Comparison of ENCODE assay signal across 11 cellular contexts in genomic region chr12:106586803-106587684, GRCh38. TPM values are rescaled to one million over a fixed set of nuclear protein-coding genes. Genes with fewer than 3 reads are reported as not detected.
DNase-seq lines count a peak whose midpoint lies in the region; ATAC-seq, FAIRE-seq and TF ChIP-seq lines count a peak whose summit lies in the region.
"Had no signal": no experiment of that assay in that cellular context is flagged by ENCODE, and none has a peak within 500 bp of the region (broad histone marks: within the 10 kb centered on the region; RNA-seq: fewer than 3 reads in every experiment).

No MANE protein-coding gene starts in this region.

- H3K27ac ChIP-seq in H1 (ENCODE audit: low read depth, low read length) = no peak overlapping the region

- no peak for TF ChIP-seq EP300 in H1 (IDR thresholded peaks at IDR 0.05; ENCODE audit: borderline replicate concordance in 1 of 2, low read depth in 2 of 2, low read length in 2 of 2)

- H3K23me2 ChIP-seq in H1 (ENCODE audit: low read depth, low read length) = peaks cover 27% of the 10 kb centered on the region; the same call in 1 of the 2 replicates

- H2BK5ac ChIP-seq in H1 (ENCODE audit: low read depth, low read length) = no peak overlapping the region

- POLR2A ChIA-PET in H1 (lab: Charles Lee; ENCODE audit: partially characterized antibody) = interaction anchor here (0.6 kb wide), 1 partner anchor 215 kb away, joined by 5 read pairs; no protein-coding TSS in a partner anchor

- H2AFZ ChIP-seq in H1 (ENCODE audit: low read length) = no peak overlapping the region

- no peak overlapping the region for H3K23ac ChIP-seq in H1 (ENCODE audit: insufficient read length)

- 0 out of 2 replicates have a peak overlapping the region, but pooled peaks have one; percentile 14 for H3K18ac ChIP-seq in H1 (ENCODE audit: extremely low read depth, low read length)

- no peak overlapping the region for H4K5ac ChIP-seq in H1 (ENCODE audit: insufficient read length, low read depth, low read length)

- no peak overlapping the region for H2BK120ac ChIP-seq in H1 (replicated peaks; ENCODE audit: low read depth, low read length)

- no peaks in the 10 kb centered on the region for H3K9me3 Mint-ChIP-seq in neural crest cell

- H2BK15ac ChIP-seq in H1 (ENCODE audit: low read length) = no peak overlapping the region

- H3K79me2 ChIP-seq in H1 (ENCODE audit: control insufficient read depth in 1 of 2, insufficient read depth in 2 of 2, low read length in 2 of 2) = no peaks in the 10 kb centered on the region

- H3K4me1 Mint-ChIP-seq in neural crest cell = peaks cover 54% of the 10 kb centered on the region

- WGBS in H1 (ENCODE audit: extremely low coverage in 1 of 2, insufficient coverage in 1 of 2, insufficient read length in 1 of 2, insufficient replicate concordance in 2 of 2, low coverage in 1 of 2, low lambda C conversion rate in 2 of 2, missing lambda C conversion rate in 1 of 2), 2 experiments = 1% methylated on average over 53 of the region's 62 CpGs; no CpG with 5 or more reads in 1 of the 2 experiments

- no peak overlapping the region for H4K91ac ChIP-seq in H1 (replicated peaks; ENCODE audit: insufficient read length, low read length)

- peak overlapping the region; percentile 100 for H3K4me3 Mint-ChIP-seq in neural crest cell

- H3K56ac ChIP-seq in H1 (replicated peaks; ENCODE audit: insufficient read length, low read depth, low read length) = peak overlapping the region; percentile 10

- H3K4me2 ChIP-seq in H1 (ENCODE audit: insufficient read depth in 1 of 2, low read depth in 2 of 2, low read length in 2 of 2) = peak overlapping the region; percentile 88 to 90

- H2BK12ac ChIP-seq in H1 (ENCODE audit: low read depth, low read length) = no peak overlapping the region

- no peak overlapping the region for H2AK5ac ChIP-seq in H1 (ENCODE audit: low read depth, low read length)

- FAIRE-seq in H1 (lab: Jason Lieb, UNC) = no peak

- H4K20me1 ChIP-seq in H1 (replicated peaks in 1 of 2; ENCODE audit: control insufficient read depth in 1 of 2, insufficient read depth in 2 of 2, low read length in 2 of 2) = peaks cover 8 to 20% of the 10 kb centered on the region in 2 experiments

- no peak overlapping the region for H4K8ac ChIP-seq in H1 (ENCODE audit: extremely low read depth, insufficient read depth, low read length)

- CTCF ChIA-PET in H1 (lab: Charles Lee; ENCODE audit: partially characterized antibody) = interaction anchor here (1.0 to 1.1 kb wide), 3 partner anchors 8 to 31 kb away, joined by 3 to 4 read pairs (median 3); no protein-coding TSS in a partner anchor

- DNase-seq in COLO668 (lab: John Stamatoyannopoulos, UW; ENCODE audit: unreplicated experiment) = peak; percentile 49
- peak; percentile 86 for DNase-seq in H7
- DNase-seq in H1 (ENCODE audit: low read depth in 1 of 2, low spot score in 2 of 2) = peak in 1 of 2 experiments; percentile 77
- peak; percentile 57 for DNase-seq in neural crest cell (ENCODE audit: low read depth, low spot score)
- no peak for DNase-seq in A172 (ENCODE audit: low spot score)
- no peak for DNase-seq in activated gamma-delta T cell treated with Interleukin-2 at 50 U/mL for 16 hours
- DNase-seq: activated effector memory CD4-positive, alpha-beta T cell treated with Interleukin-2 at 50 U/mL for 16 hours; left colon; MM.1S had no signal

- H3K79me1 ChIP-seq in H1 (ENCODE audit: low read depth, low read length) = no peaks in the 10 kb centered on the region

- no peak overlapping the region for H2BK20ac ChIP-seq in H1 (ENCODE audit: low read length)

- peak overlapping the region; percentile 92 for H3K27ac Mint-ChIP-seq in neural crest cell (ENCODE audit: unreplicated experiment)

- H3K4me3 ChIP-seq in H7 (ENCODE audit: insufficient read depth, low read depth, low read length) = peak overlapping the region; percentile 49
- peak overlapping the region; percentile 13 to 72 (median 46) for H3K4me3 ChIP-seq in H1 (ENCODE audit: extremely low read depth in 1 of 4, insufficient read depth in 2 of 4, low read depth in 3 of 4, low read length in 4 of 4)

- H3K4ac ChIP-seq in H1 (replicated peaks; ENCODE audit: insufficient read length, low read depth, low read length) = no peak overlapping the region

- peaks cover 7 to 25% (median 16%) of the 10 kb centered on the region in 4 experiments for H3K4me1 ChIP-seq in H1 (replicated peaks in 1 of 4; ENCODE audit: control insufficient read depth in 3 of 4, insufficient read depth in 4 of 4, low read length in 3 of 4)

- no peaks in the 10 kb centered on the region for H3K9me3 ChIP-seq in H1 (ENCODE audit: insufficient read depth in 2 of 2, low read depth in 1 of 2, low read length in 1 of 2)

- H3K27me3 ChIP-seq in H7 (ENCODE audit: control insufficient read depth, insufficient read depth, low read length) = peaks cover 86% of the 10 kb centered on the region
- peaks cover 69 to 85% (median 78%) of the 10 kb centered on the region in 4 experiments for H3K27me3 ChIP-seq in H1 (replicated peaks in 1 of 4; ENCODE audit: control insufficient read depth in 3 of 4, extremely low read depth in 1 of 4, insufficient read depth in 3 of 4, low read length in 3 of 4)

- ATAC-seq in HG03520 (IDR thresholded peaks at IDR 0.05; ENCODE audit: unreplicated experiment) (no peak), GM19452 (IDR thresholded peaks at IDR 0.05; ENCODE audit: unreplicated experiment) (no peak)
- ATAC-seq: left colon had no signal

- H3K36me3 Mint-ChIP-seq in neural crest cell (ENCODE audit: low read depth) = no peaks in the 10 kb centered on the region

- H3K36me3 ChIP-seq in H7 (replicated peaks; ENCODE audit: control insufficient read depth, insufficient read depth, low read length) (no peaks in the 10 kb centered on the region), H1 (ENCODE audit: control insufficient read depth in 2 of 4, insufficient read depth in 4 of 4, low read length in 3 of 4) (no peaks in the 10 kb centered on the region; a peak in 1 of 8 replicates)

- H3K27me3 Mint-ChIP-seq in neural crest cell (ENCODE audit: low read depth) = peaks cover 71% of the 10 kb centered on the region

- peak in 1 of 2 experiments; percentile 10; a peak in 1 of 4 replicates for TF ChIP-seq RAD21 in H1 (IDR thresholded peaks at IDR 0.05 in 1 of 2, conservative IDR thresholded peaks at IDR 0.05 in 1 of 2; ENCODE audit: low read depth in 2 of 2, low read length in 2 of 2)

- H3K14ac ChIP-seq in H1 (ENCODE audit: insufficient read length) = no peak overlapping the region

- H3K9ac ChIP-seq in H1 (replicated peaks in 1 of 4; ENCODE audit: extremely low read depth in 1 of 4, low read depth in 3 of 4, low read length in 3 of 4) = no peak overlapping the region; a peak in 1 of 7 replicates

- TF ChIP-seq CTCF in H1 (IDR thresholded peaks at IDR 0.05; ENCODE audit: control extremely low read depth in 1 of 3, insufficient read depth in 1 of 3, low read depth in 1 of 3, low read length in 3 of 3) = no peak
- no peak for TF ChIP-seq CTCF in neural crest cell (conservative IDR thresholded peaks at IDR 0.05)

- no peak for TF ChIP-seq POLR2A in H1 (IDR thresholded peaks at IDR 0.05; ENCODE audit: control extremely low read depth in 1 of 2, low read depth in 2 of 2, low read length in 2 of 2)

TF ChIP-seq in H1, 55 proteins besides CTCF, POLR2A, EP300 and RAD21 (continues in another document):
- no peak for TF ChIP-seq JUND (IDR thresholded peaks at IDR 0.05; ENCODE audit: low read length)
- TF ChIP-seq ATF3 (IDR thresholded peaks at IDR 0.05; ENCODE audit: insufficient read depth, low read depth, low read length) = no peak
- no peak for TF ChIP-seq SP2 (IDR thresholded peaks at IDR 0.05; ENCODE audit: low read length)
- TF ChIP-seq SIN3A (conservative IDR thresholded peaks at IDR 0.05 in 1 of 2, IDR thresholded peaks at IDR 0.05 in 1 of 2; ENCODE audit: low read depth in 1 of 2, low read length in 2 of 2) = no peak
- no peak for TF ChIP-seq TAF7 (optimal IDR thresholded peaks at IDR 0.05; ENCODE audit: borderline replicate concordance, low read depth, low read length)
- no peak for TF ChIP-seq YY1 (IDR thresholded peaks at IDR 0.05; ENCODE audit: low read depth, low read length)
- TF ChIP-seq HDAC2 (IDR thresholded peaks at IDR 0.05; ENCODE audit: borderline replicate concordance in 1 of 2, low read depth in 2 of 2, low read length in 2 of 2) = 0 out of 4 replicates have a peak, but pooled peaks of 1 of the 2 experiments have one; percentile 33
- no peak for TF ChIP-seq FOSL1 (IDR thresholded peaks at IDR 0.05; ENCODE audit: insufficient read depth, low read depth, low read length)
- no peak for TF ChIP-seq POU5F1 (IDR thresholded peaks at IDR 0.05; ENCODE audit: low read depth, low read length)
- TF ChIP-seq CBX8 (IDR thresholded peaks at IDR 0.05; ENCODE audit: borderline replicate concordance, low read depth, low read length) = 0 out of 2 replicates have a peak, but pooled peaks have one; percentile 23
- TF ChIP-seq BACH1 (IDR thresholded peaks at IDR 0.05; ENCODE audit: low read length) = no peak
- no peak for TF ChIP-seq CREB1 (IDR thresholded peaks at IDR 0.05)
- no peak for TF ChIP-seq RNF2 (IDR thresholded peaks at IDR 0.05; ENCODE audit: borderline replicate concordance, low read depth, low read length, missing control alignments, poor library complexity, severe bottlenecking)
- no peak for TF ChIP-seq SAP30 (IDR thresholded peaks at IDR 0.05; ENCODE audit: insufficient read depth, insufficient replicate concordance, low read length)
- TF ChIP-seq NRF1 (IDR thresholded peaks at IDR 0.05; ENCODE audit: low read depth, low read length) = no peak
- no peak for TF ChIP-seq KDM5A (IDR thresholded peaks at IDR 0.05; ENCODE audit: low read length)
- TF ChIP-seq RXRA (IDR thresholded peaks at IDR 0.05; ENCODE audit: insufficient read depth, low read depth, low read length) = no peak

RNA-seq across cellular contexts. Expression of gene RFX4, which starts 4.2 kb away (rescaled TPM):
- 0.83 and 1.1 TPM in 2 replicates for total RNA-seq in H7 (2014; rRNA removed; shearing (Covaris generic))
- not detected in 2 replicates for total RNA-seq in H1 (2021; fragmentation: NEBNext Ultra II Directional; extraction: Animal tissue kit (Norgen Biotek cat#: 25700))
- 0.05 and 0.06 TPM in 2 replicates for polyA plus RNA-seq in H1 (2011; rRNA removed)
- 0.08 TPM for polyA plus RNA-seq in H1 (2011; cell fraction: cytosol; rRNA removed)
- 0.09 TPM for polyA plus RNA-seq in H1 (2011; cell fraction: nucleus; rRNA removed)
- polyA plus RNA-seq in H1 (2012, experiment 1 of 2) = 0.10 to 0.17 TPM (median 0.12 TPM) in 4 replicates
- polyA plus RNA-seq in H1 (2012, experiment 2 of 2) = not detected
- polyA plus RNA-seq in H1 (2013, experiment 1 of 2) = 0.08 TPM
- polyA plus RNA-seq in H1 (2013, experiment 2 of 2) = 0.04 TPM
- polyA minus RNA-seq in H1 (2011; rRNA and poly(A)+ RNA removed) = 0.19 TPM in 1 of 2 replicates, not detected in the other
- not detected for polyA minus RNA-seq in H1 (2011; cell fraction: cytosol; rRNA and poly(A)+ RNA removed)
- 0.50 TPM for polyA minus RNA-seq in H1 (2011; cell fraction: nucleus; rRNA and poly(A)+ RNA removed)
- 52.1 and 53.8 TPM in 2 replicates for total RNA-seq in neural crest cell
- total RNA-seq in A172 (2014; rRNA removed; shearing (Covaris generic)) = not detected in 2 replicates

Comparison
In these comparisons a context has a peak if more than half of its experiments do, and no peak if none do; other contexts are left out.
1. DNase-seq: peak in COLO668 (single experiment), H7 (single experiment) and neural crest cell (single experiment); none in A172 (single experiment) and activated gamma-delta T cell treated with Interleukin-2 at 50 U/mL for 16 hours (single experiment).
2. RNA of gene RFX4, which starts 4.2 kb away (total RNA-seq): 52.1 to 53.8 TPM in neural crest cell; 0.83 to 1.1 TPM in H7, not detected in H1 and not detected in A172; every median in the first group is over 10 times any median in the second.